Comparison of ENCODE assay signal across 13 cellular contexts in the genomic region with DNA sequence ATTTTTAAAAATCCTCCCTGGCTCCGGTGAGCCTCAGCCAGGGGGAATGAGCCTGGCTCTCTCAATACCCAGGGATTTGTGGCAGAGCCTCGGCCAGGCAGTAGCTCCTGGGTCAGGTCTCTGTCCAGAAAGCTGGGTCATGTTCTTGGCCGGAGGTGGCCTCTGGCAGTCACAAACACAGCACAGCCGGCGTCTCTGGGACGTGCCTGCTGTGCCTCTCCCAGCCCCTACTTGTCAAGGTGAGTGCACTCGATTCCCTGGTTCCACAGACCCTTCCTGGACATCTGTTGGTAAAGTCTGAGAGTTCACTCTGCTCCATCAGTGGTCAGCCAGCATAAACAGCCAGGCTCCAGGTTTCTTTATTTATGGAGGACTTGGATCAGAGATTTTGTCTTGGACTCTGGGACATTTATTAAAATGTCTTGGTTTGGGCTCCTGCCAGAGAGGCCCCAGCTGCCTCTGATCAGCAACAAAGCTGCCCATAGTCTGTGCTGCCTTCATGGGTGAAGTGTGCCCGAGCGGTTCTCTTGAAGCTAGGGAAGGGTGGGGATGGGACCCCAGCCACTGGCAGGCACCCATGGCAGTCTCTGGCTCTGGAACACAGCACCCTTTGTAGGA. TPM values are rescaled to one million over a fixed set of nuclear protein-coding genes. Genes with fewer than 3 reads are reported as not detected.
DNase-seq lines count a peak whose midpoint lies in the region; ATAC-seq and TF ChIP-seq lines count a peak whose summit lies in the region.
"Had no signal": no experiment of that assay in that cellular context is flagged by ENCODE, and none has a peak within 500 bp of the region (broad histone marks: within the 10 kb centered on the region; RNA-seq: fewer than 3 reads in every experiment).

No MANE protein-coding gene starts in this region.

- no TSS peak for BruUV-seq in IMR-90 (replicated peaks; lab: Mats Ljungman, UMichigan)

- H3K27ac Mint-ChIP-seq in HFFc6 (no peak overlapping the region), immature natural killer cell (peak overlapping the region in 1 of 6 donors; percentile 9)
- H3K27ac Mint-ChIP-seq: CD4-positive, alpha-beta T cell; dendritic cell treated with granulocyte-macrophage colony-stimulating factor and Interleukin-4, amounts not matched to agents 40 ng/mL and 50 ng/mL, for 4 days had no signal

- dilution Hi-C loops in IMR-90 (cut with HindIII; ENCODE audit: low sequenced_read_pairs, unreplicated experiment), result no loop called here

- TF ChIP-seq CTCF in IMR-90 (conservative IDR thresholded peaks at IDR 0.05; ENCODE audit: low read depth, low read length), result no peak
- TF ChIP-seq CTCF in stomach (IDR thresholded peaks at IDR 0.05), result no peak
- TF ChIP-seq CTCF in HFFc6 (IDR thresholded peaks at IDR 0.05), result no peak

- no peak overlapping the region for H3K56ac ChIP-seq in IMR-90 (ENCODE audit: extremely low read depth, insufficient read depth, low read length)

- H4K8ac ChIP-seq in IMR-90 (ENCODE audit: low read depth in 2 of 2, low read length in 2 of 2), result no peak overlapping the region; a peak in 1 of 4 replicates

- no peak overlapping the region for H3K9ac ChIP-seq in IMR-90 (ENCODE audit: low read depth, low read length)

- H3K36me3 Mint-ChIP-seq in HFFc6 (ENCODE audit: low read depth) (peaks cover 10% of the 10 kb centered on the region; the same call in 1 of the 2 replicates), immature natural killer cell (peaks cover 14 to 39% (median 18%) of the 10 kb centered on the region in 3 donors)

- DNase-seq in IMR-90 (peak; percentile 25), astrocyte of the hippocampus (ENCODE audit: low read depth, low spot score) (peak; percentile 75), right cardiac atrium (peak; percentile 59 to 81 (median 79)), stomach (peak; percentile 50), HFFc6 (no peak), immature natural killer cell (no peak), NCI-H524 (lab: John Stamatoyannopoulos, UW) (no peak)
- no peak for DNase-seq in activated CD4-positive, CD25-positive, alpha-beta regulatory T cell (lab: John Stamatoyannopoulos, UW)
- DNase-seq: CD4-positive, alpha-beta T cell; mammary epithelial cell; NCI-H1105; SIG-M5 had no signal

- no peak overlapping the region for H2BK5ac ChIP-seq in IMR-90 (ENCODE audit: low read depth, low read length, poor library complexity, severe bottlenecking)

- H2AK5ac ChIP-seq in IMR-90 (ENCODE audit: low read depth, low read length), result no peak overlapping the region

- no peak overlapping the region for H2BK15ac ChIP-seq in IMR-90 (ENCODE audit: low read depth, low read length)

- no peaks in the 10 kb centered on the region for H4K20me1 ChIP-seq in IMR-90 (ENCODE audit: insufficient read depth, low read length)

- H3K4me3 Mint-ChIP-seq in HFFc6 (no peak overlapping the region), immature natural killer cell (no peak overlapping the region)
- H3K4me3 Mint-ChIP-seq: CD4-positive, alpha-beta T cell; dendritic cell treated with granulocyte-macrophage colony-stimulating factor and Interleukin-4, amounts not matched to agents 40 ng/mL and 50 ng/mL, for 4 days had no signal

- no peak overlapping the region; the same call in 1 of the 2 replicates for H3K4ac ChIP-seq in IMR-90 (ENCODE audit: low read depth, low read length)

- H2AFZ ChIP-seq in IMR-90 (replicated peaks; ENCODE audit: low read length, poor library complexity), result peak overlapping the region; percentile 41

- H2BK20ac ChIP-seq in IMR-90 (ENCODE audit: low read depth, low read length), result no peak overlapping the region

- H2BK120ac ChIP-seq in IMR-90 (ENCODE audit: low read depth, low read length), result no peak overlapping the region; the same call in 1 of the 2 replicates

- H3K4me3 ChIP-seq in IMR-90 (ENCODE audit: insufficient read depth, low read depth, low read length) (no peak overlapping the region), right cardiac atrium (ENCODE audit: low read length) (no peak overlapping the region), stomach (no peak overlapping the region)

- no peak overlapping the region for H4K5ac ChIP-seq in IMR-90 (ENCODE audit: low read depth, low read length)

- ATAC-seq in IMR-90 (ENCODE audit: low read depth), result peak; percentile 46
- ATAC-seq in right cardiac atrium, result peak; percentile 33 to 50

- 50% methylated on average over 2 of the region's 9 CpGs; no CpG with 5 or more reads in 1 of the 2 experiments for WGBS in IMR-90 (ENCODE audit: extremely low coverage in 2 of 2, insufficient read length in 1 of 2), 2 experiments
- WGBS in right cardiac atrium, result 40% methylated on average over 9 of the region's 9 CpGs
- WGBS in stomach, 5 donors, result 41 to 71% (median 61%) methylated on average over 5 to 9 of the region's 9 CpGs

- no peak overlapping the region for H3K18ac ChIP-seq in IMR-90 (ENCODE audit: low read depth, low read length)

- H3K9me3 ChIP-seq in IMR-90 (ENCODE audit: control insufficient read depth, insufficient read depth, low read length), result no peaks in the 10 kb centered on the region
- no peaks in the 10 kb centered on the region for H3K9me3 ChIP-seq in right cardiac atrium (ENCODE audit: control insufficient read depth, low read length)
- H3K9me3 ChIP-seq in stomach, result no peaks in the 10 kb centered on the region

- H2AK9ac ChIP-seq in IMR-90 (replicated peaks; ENCODE audit: low read depth, low read length, poor library complexity), result peak overlapping the region; percentile 63

- H3K27me3 Mint-ChIP-seq in HFFc6 (ENCODE audit: insufficient read depth) (no peaks in the 10 kb centered on the region; the same call in 1 of the 2 replicates), immature natural killer cell (ENCODE audit: low read depth in 3 of 3) (peaks cover 0 to 2% (median 0%) of the 10 kb centered on the region in 3 donors)
- H3K27me3 Mint-ChIP-seq: CD4-positive, alpha-beta T cell; dendritic cell treated with granulocyte-macrophage colony-stimulating factor and Interleukin-4, amounts not matched to agents 40 ng/mL and 50 ng/mL, for 4 days had no signal

- H3K14ac ChIP-seq in IMR-90 (replicated peaks; ENCODE audit: low read depth, low read length), result no peak overlapping the region

- H3K27ac ChIP-seq in IMR-90 (ENCODE audit: insufficient read depth, low read length) (no peak overlapping the region), right cardiac atrium (ENCODE audit: low read length) (peak overlapping the region; percentile 52), stomach (peak overlapping the region; percentile 11 to 77 (median 62))

- TF ChIP-seq EP300 in stomach (IDR thresholded peaks at IDR 0.05), result no peak

- no peak overlapping the region for H4K91ac ChIP-seq in IMR-90 (ENCODE audit: insufficient read depth, low read depth, low read length)

- no peaks in the 10 kb centered on the region for H3K79me1 ChIP-seq in IMR-90 (ENCODE audit: low read depth in 1 of 2, low read length in 2 of 2)

- H3K4me1 ChIP-seq in IMR-90 (ENCODE audit: control insufficient read depth, insufficient read depth, low read length) (peaks cover 8% of the 10 kb centered on the region; the same call in 1 of the 2 replicates), right cardiac atrium (ENCODE audit: control insufficient read depth, insufficient read depth, low read length) (peaks cover 2% of the 10 kb centered on the region), stomach (peaks cover 16 to 60% (median 30%) of the 10 kb centered on the region in 4 donors)

- POLR2A ChIA-PET in IMR-90 (lab: Charles Lee; ENCODE audit: unreplicated experiment), result no interaction called here

- intact Hi-C loops in IMR-90 (cut with micrococcal nuclease) (loop anchor here (10.0 kb wide), 2 partner anchors 446 to 866 kb away; no protein-coding TSS in a partner anchor), right cardiac atrium (cut with DNase I) (loop anchor here (5.0 to 10.0 kb wide), 4 partner anchors 108 to 268 kb away; partner anchors contain the start of gene RPS6KA5 (in 1 of the 4)), stomach (cut with DNase I; ENCODE audit: low total_unique reads) (loop anchor here (5.0 kb wide), 1 partner anchor 268 kb away; no protein-coding TSS in a partner anchor)

- H3K9me3 Mint-ChIP-seq in HFFc6 (no peaks in the 10 kb centered on the region), immature natural killer cell (no peaks in the 10 kb centered on the region)
- H3K9me3 Mint-ChIP-seq: CD4-positive, alpha-beta T cell; dendritic cell treated with granulocyte-macrophage colony-stimulating factor and Interleukin-4, amounts not matched to agents 40 ng/mL and 50 ng/mL, for 4 days had no signal

- no peaks in the 10 kb centered on the region for H3K9me1 ChIP-seq in IMR-90 (ENCODE audit: insufficient read depth, low read length)

- TF ChIP-seq POLR2A in IMR-90 (IDR thresholded peaks at IDR 0.05; ENCODE audit: low read depth, low read length), result no peak
- TF ChIP-seq POLR2A in stomach (IDR thresholded peaks at IDR 0.05), result no peak

- CTCF ChIA-PET in IMR-90 (lab: Yijun Ruan, JAX), result interaction anchor here (0.6 to 6.5 kb wide), 3 partner anchors 138 to 268 kb away, joined by 3 to 82 read pairs (median 6); no protein-coding TSS in a partner anchor

- in situ Hi-C loops in IMR-90 (cut with MboI; ENCODE audit: low sequenced_read_pairs), result loop anchor here (5.0 to 25.0 kb wide), 3 partner anchors 268 to 883 kb away; partner anchors contain the start of gene CALM1

- H3K4me1 Mint-ChIP-seq in HFFc6 (ENCODE audit: low read depth) (no peaks in the 10 kb centered on the region), immature natural killer cell (peaks cover 0 to 1% of the 10 kb centered on the region in 2 donors)

- peaks cover 4% of the 10 kb centered on the region; the same call in 1 of the 2 replicates for H3K36me3 ChIP-seq in IMR-90 (ENCODE audit: control insufficient read depth, insufficient read depth, low read length)
- peaks cover 46 to 95% (median 86%) of the 10 kb centered on the region in 4 donors for H3K36me3 ChIP-seq in stomach

- H3K27me3 ChIP-seq in IMR-90 (ENCODE audit: control insufficient read depth, insufficient read depth, low read length), result no peaks in the 10 kb centered on the region
- no peaks in the 10 kb centered on the region for H3K27me3 ChIP-seq in right cardiac atrium (ENCODE audit: control insufficient read depth, insufficient read depth)
- H3K27me3 ChIP-seq in stomach, result no peaks in the 10 kb centered on the region

- TF ChIP-seq RAD21 in IMR-90 (IDR thresholded peaks at IDR 0.05; ENCODE audit: low read length), result no peak

- H3K23ac ChIP-seq in IMR-90 (ENCODE audit: low read depth, low read length), result no peak overlapping the region

- H3K4me2 ChIP-seq in IMR-90 (ENCODE audit: low read depth, low read length), result no peak overlapping the region; the same call in 1 of the 2 replicates

RNA-seq across cellular contexts. Expression of gene DGLUCY, which starts 56.7 kb away (rescaled TPM):
- total RNA-seq in IMR-90 (2012; rRNA removed) (8.6 and 13.3 TPM in 2 replicates), right cardiac atrium (100 to 1,000 TPM; 145 to 208 (median 179) TPM), stomach (100 to 1,000 TPM in 2 of 5 donors, 10 to 100 TPM in 3; 54.3 to 122 (median 87.9) TPM)
- polyA plus RNA-seq in IMR-90 (2012; rRNA removed) (7.5 and 8.5 TPM in 2 replicates), right cardiac atrium (112 TPM), stomach (10 to 100 TPM; 24.1 to 32.9 (median 28.9) TPM), immature natural killer cell (10 to 100 TPM; 31.8 to 71.6 (median 50.5) TPM)
- polyA plus RNA-seq in IMR-90 (2012; cell fraction: cytosol; rRNA removed), result 3.9 and 6.8 TPM in 2 replicates
- 13.4 and 17.4 TPM in 2 replicates for polyA plus RNA-seq in IMR-90 (2012; cell fraction: nucleus; rRNA removed; ENCODE audit: low replicate concordance)
- total RNA-seq in HFFc6 (2021; fragmentation: NEBNext Ultra II Directional; extraction: Animal tissue kit (Norgen Biotek cat#: 25700)), result 10 to 100 TPM; 13.5 to 18.1 (median 15.2) TPM

Comparison
In these comparisons a context has a peak if more than half of its experiments do, and no peak if none do; other contexts are left out.
1. DNase-seq: peak in IMR-90 (single experiment), astrocyte of the hippocampus (single experiment), right cardiac atrium (3 of 3) and stomach (single experiment); none in HFFc6 (single experiment), immature natural killer cell (0 of 3), activated CD4-positive, CD25-positive, alpha-beta regulatory T cell (0 of 4) and NCI-H524 (0 of 2).